In the genomic region with DNA sequence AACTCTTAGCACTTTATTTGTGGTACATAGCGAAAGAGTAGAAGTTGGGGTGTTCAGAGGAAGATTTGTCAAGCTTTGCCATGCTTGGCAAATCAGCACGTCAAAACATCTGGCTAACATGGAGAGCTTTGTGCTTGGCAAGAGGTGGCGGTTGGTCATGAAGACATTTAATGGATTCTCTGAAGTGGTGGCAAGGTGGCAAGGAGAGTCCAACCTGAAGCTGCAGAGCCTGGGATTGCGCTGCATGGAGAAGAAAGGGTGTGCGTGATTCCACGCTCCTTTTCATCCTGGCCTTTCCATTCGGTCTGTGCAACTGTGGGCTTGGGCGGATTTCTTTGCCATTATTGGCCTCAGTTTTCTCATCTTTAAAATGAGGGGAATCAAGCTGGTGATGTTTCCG, we compare ENCODE assay signal across 14 cellular contexts. TPM values are rescaled to one million over a fixed set of nuclear protein-coding genes. Genes with fewer than 3 reads are reported as not detected.
DNase-seq lines count a peak whose midpoint lies in the region; ATAC-seq and TF ChIP-seq lines count a peak whose summit lies in the region.
"Had no signal": no experiment of that assay in that cellular context is flagged by ENCODE, and none has a peak within 500 bp of the region (broad histone marks: within the 10 kb centered on the region; RNA-seq: fewer than 3 reads in every experiment).

No MANE protein-coding gene starts in this region.

- H3K9me3 ChIP-seq in adipocyte (ENCODE audit: control insufficient read depth, low read length) (no peaks in the 10 kb centered on the region), psoas muscle (no peaks in the 10 kb centered on the region)

- CTCF ChIA-PET in Calu3 (lab: Charles Lee) = no interaction called here

- peak overlapping the region; percentile 30 for H3K9ac ChIP-seq in adipocyte (ENCODE audit: low read length)

- no peaks in the 10 kb centered on the region for H3K4me1 Mint-ChIP-seq in Calu3 (ENCODE audit: low read depth, unreplicated experiment)
- H3K4me1 Mint-ChIP-seq in activated T-cell treated with anti-CD3 and anti-CD28 coated beads, Interleukin-2, amount 50 U/mL, for 24 hours (ENCODE audit: low read depth) = peaks cover 72% of the 10 kb centered on the region

- 81 to 91% (median 88%) methylated on average over 9 of the region's 9 CpGs for WGBS in psoas muscle, 3 donors

- no peak for TF ChIP-seq CTCF in Calu3 (IDR thresholded peaks at IDR 0.05; ENCODE audit: unreplicated experiment)
- TF ChIP-seq CTCF in foreskin keratinocyte (conservative IDR thresholded peaks at IDR 0.05) = no peak
- no peak for TF ChIP-seq CTCF in psoas muscle (IDR thresholded peaks at IDR 0.05)

- peak overlapping the region; percentile 33 for H3K27ac Mint-ChIP-seq in Calu3 (ENCODE audit: unreplicated experiment)
- H3K27ac Mint-ChIP-seq in activated T-cell treated with anti-CD3 and anti-CD28 coated beads, Interleukin-2, amount 50 U/mL, for 24 hours = no peak overlapping the region
- H3K27ac Mint-ChIP-seq: activated naive CD8-positive, alpha-beta T cell treated with anti-CD3 and anti-CD28 coated beads, Interleukin-2, amount 10 ng/mL, durations not matched to agents 7 days and 5 days had no signal

- H3K4me3 ChIP-seq in adipocyte (ENCODE audit: low read length) (peak overlapping the region; percentile 93), psoas muscle (no peak overlapping the region)

- peaks cover 97% of the 10 kb centered on the region for H3K36me3 Mint-ChIP-seq in Calu3 (ENCODE audit: insufficient read depth, unreplicated experiment)
- peaks cover 37% of the 10 kb centered on the region for H3K36me3 Mint-ChIP-seq in activated T-cell treated with anti-CD3 and anti-CD28 coated beads, Interleukin-2, amount 50 U/mL, for 24 hours (ENCODE audit: low read depth)

- ATAC-seq in foreskin keratinocyte (no peak), psoas muscle (no peak)
- ATAC-seq: left lobe of liver had no signal

- H3K9me3 Mint-ChIP-seq in Calu3 (ENCODE audit: low read depth, unreplicated experiment) = no peaks in the 10 kb centered on the region
- no peaks in the 10 kb centered on the region for H3K9me3 Mint-ChIP-seq in activated T-cell treated with anti-CD3 and anti-CD28 coated beads, Interleukin-2, amount 50 U/mL, for 24 hours
- H3K9me3 Mint-ChIP-seq: activated naive CD8-positive, alpha-beta T cell treated with anti-CD3 and anti-CD28 coated beads, Interleukin-2, amount 10 ng/mL, durations not matched to agents 7 days and 5 days had no signal

- BruUV-seq in Calu3 (replicated peaks; lab: Mats Ljungman, UMichigan) = no TSS peak

- intact Hi-C loops in Calu3 (cut with micrococcal nuclease; ENCODE audit: unreplicated experiment) = no loop called here
- intact Hi-C loops in psoas muscle (cut with DNase I) = loop anchor here in 1 of 2 donors (10.0 kb wide), 1 partner anchor 444 kb away; a partner anchor contains a TSS

- H3K36me3 ChIP-seq in adipocyte (ENCODE audit: control insufficient read depth, insufficient read depth, low read length, severe bottlenecking) (peaks cover 2% of the 10 kb centered on the region), psoas muscle (ENCODE audit: insufficient read depth in 1 of 2, low read depth in 1 of 2) (no peaks in the 10 kb centered on the region)

- H3K4me1 ChIP-seq in adipocyte (ENCODE audit: control insufficient read depth, insufficient read depth, low read length) (peaks cover 76% of the 10 kb centered on the region), foreskin keratinocyte (peaks cover 11% of the 10 kb centered on the region), psoas muscle (peaks cover 33% of the 10 kb centered on the region)

- H3K27me3 ChIP-seq in adipocyte (replicated peaks; ENCODE audit: control insufficient read depth, insufficient read depth, low read length) = no peaks in the 10 kb centered on the region
- H3K27me3 ChIP-seq in foreskin keratinocyte = no peaks in the 10 kb centered on the region
- no peaks in the 10 kb centered on the region for H3K27me3 ChIP-seq in psoas muscle (ENCODE audit: insufficient read depth in 3 of 3, low read length in 2 of 3)

- peak overlapping the region; percentile 69 for H3K4me3 Mint-ChIP-seq in Calu3 (ENCODE audit: low read depth, unreplicated experiment)
- no peak overlapping the region for H3K4me3 Mint-ChIP-seq in activated T-cell treated with anti-CD3 and anti-CD28 coated beads, Interleukin-2, amount 50 U/mL, for 24 hours
- H3K4me3 Mint-ChIP-seq: activated naive CD8-positive, alpha-beta T cell treated with anti-CD3 and anti-CD28 coated beads, Interleukin-2, amount 10 ng/mL, durations not matched to agents 7 days and 5 days had no signal

- peak overlapping the region; percentile 5 for H3K27ac ChIP-seq in foreskin keratinocyte
- no peak overlapping the region for H3K27ac ChIP-seq in psoas muscle

- DNase-seq in Calu3 (no peak), adipocyte (ENCODE audit: low read depth) (no peak), foreskin keratinocyte (no peak), pons (ENCODE audit: low spot score) (peak; percentile 25), psoas muscle (no peak), ecto neural progenitor cell (ENCODE audit: low spot score) (no peak), NCI-H2227 (lab: John Stamatoyannopoulos, UW; ENCODE audit: unreplicated experiment) (no peak)
- no peak for DNase-seq in activated T-cell treated with anti-CD3 and anti-CD28 coated beads, Interleukin-2, amount 50 U/mL, for 24 hours
- DNase-seq: activated naive CD8-positive, alpha-beta T cell treated with anti-CD3 and anti-CD28 coated beads, Interleukin-2, amount 10 ng/mL, durations not matched to agents 7 days and 5 days; effector CD8-positive, alpha-beta T cell; NCI-H446 treated with DMSO at 0.1 percent for 48 hours; SHP77; stimulated activated CD4-positive, alpha-beta T cell treated with anti-CD3 and anti-CD28 coated beads, Interleukin-1b, Interleukin-23, amount 100 ng/mL, for 48 hours had no signal

- H3K27me3 Mint-ChIP-seq in Calu3 (ENCODE audit: unreplicated experiment) = no peaks in the 10 kb centered on the region
- H3K27me3 Mint-ChIP-seq in activated T-cell treated with anti-CD3 and anti-CD28 coated beads, Interleukin-2, amount 50 U/mL, for 24 hours = peaks cover 5% of the 10 kb centered on the region

RNA-seq across cellular contexts. Expression of a gene that starts 3.1 kb away (rescaled TPM):
- total RNA-seq in Calu3 (2022) (253 and 258 TPM in 2 replicates), foreskin keratinocyte (311 and 439 TPM in 2 replicates), psoas muscle (10 to 100 TPM in 2 of 4 donors, 1 to 10 TPM in 2; 7.8 to 22.3 (median 10.6) TPM)
- polyA plus RNA-seq in foreskin keratinocyte (196 and 255 TPM in 2 replicates), psoas muscle (1 to 10 TPM; 4.9 to 9.5 (median 8.6) TPM)

RNA-seq across cellular contexts. Expression of a gene that starts 55.5 kb away (rescaled TPM):
- total RNA-seq in Calu3 (2022) (56.3 and 61.5 TPM in 2 replicates), foreskin keratinocyte (74.6 and 78.4 TPM in 2 replicates), psoas muscle (10 to 100 TPM; 28.7 to 42.1 (median 34.6) TPM)
- polyA plus RNA-seq in foreskin keratinocyte (70.2 and 73.3 TPM in 2 replicates), psoas muscle (10 to 100 TPM; 38.9 to 65.3 (median 50.5) TPM)

Comparison
In these comparisons a context has a peak if more than half of its experiments do, and no peak if none do; other contexts are left out.
1. RNA of a gene that starts 3.1 kb away (total RNA-seq): 311 to 439 TPM in foreskin keratinocyte and 253 to 258 TPM in Calu3; 7.8 to 22.3 TPM in psoas muscle; every median in the first group is over 10 times any median in the second.